ENCODE assay signal across 24 cellular contexts in genomic region chr6:80637312-80637711, GRCh38.
DNase-seq lines count a peak whose midpoint lies in the region; ATAC-seq, FAIRE-seq and TF ChIP-seq lines count a peak whose summit lies in the region.
"Had no signal": no experiment of that assay in that cellular context is flagged by ENCODE, and none has a peak within 500 bp of the region (broad histone marks: within the 10 kb centered on the region; RNA-seq: fewer than 3 reads in every experiment).

No MANE protein-coding gene starts in this region.

- H3K27ac ChIP-seq in brain microvascular endothelial cell (peak overlapping the region; percentile 99), left lung (no peak overlapping the region)
- H3K27ac ChIP-seq in CD8-positive, alpha-beta T cell (ENCODE audit: low read depth, low read length) = no peak overlapping the region
- H3K27ac ChIP-seq: ovary had no signal

- no peaks in the 10 kb centered on the region for H3K27me3 ChIP-seq in brain microvascular endothelial cell (replicated peaks)
- H3K27me3 ChIP-seq in MG63 = no peaks in the 10 kb centered on the region
- no peaks in the 10 kb centered on the region for H3K27me3 ChIP-seq in CD8-positive, alpha-beta T cell (ENCODE audit: insufficient read depth, low read length)
- no peaks in the 10 kb centered on the region for H3K27me3 ChIP-seq in left lung
- H3K27me3 ChIP-seq: body of pancreas, ovary had no signal

- CTCF ChIA-PET in CD8-positive, alpha-beta T cell (lab: Charles Lee) = no interaction called here

- no peak overlapping the region for H3K27ac Mint-ChIP-seq in CD8-positive, alpha-beta T cell
- H3K27ac Mint-ChIP-seq: activated B cell treated with CpG ODN at 0.5 μM for 24 hours; activated naive CD4-positive, alpha-beta T cell treated with anti-CD3 and anti-CD28 coated beads, Interleukin-2, amount 50 U/mL, for 24 hours; activated T-cell treated with anti-CD3 and anti-CD28 coated beads, Interleukin-2, amount 50 U/mL, for 72 hours; CD4-positive, alpha-beta memory T cell; T-helper 1 cell treated with Interleukin-12 subunit alpha and Interleukin-12 subunit beta and Interleukin-4 antibody, amounts not matched to agents 30 μg/mL and 1 μg/mL, for 36 hours had no signal

- peak; percentile 84 for FAIRE-seq in islet of Langerhans (lab: Jason Lieb, UNC)
- FAIRE-seq: endothelial cell of umbilical vein, GM19239 had no signal

- H3K27me3 Mint-ChIP-seq in CD8-positive, alpha-beta T cell (ENCODE audit: low read depth) = no peaks in the 10 kb centered on the region
- H3K27me3 Mint-ChIP-seq: activated B cell treated with CpG ODN at 0.5 μM for 24 hours; activated naive CD4-positive, alpha-beta T cell treated with anti-CD3 and anti-CD28 coated beads, Interleukin-2, amount 50 U/mL, for 24 hours; CD4-positive, alpha-beta memory T cell had no signal

- TF ChIP-seq CTCF in brain microvascular endothelial cell (IDR thresholded peaks at IDR 0.05; ENCODE audit: low read depth, low read length, missing control alignments) = no peak
- TF ChIP-seq CTCF in CD8-positive, alpha-beta T cell (IDR thresholded peaks at IDR 0.05) = no peak
- no peak for TF ChIP-seq CTCF in left lung (IDR thresholded peaks at IDR 0.05)

- H3K4me1 ChIP-seq in CD8-positive, alpha-beta T cell (ENCODE audit: insufficient read depth, low read length) = no peaks in the 10 kb centered on the region
- peaks cover 0 to 6% of the 10 kb centered on the region in 2 donors for H3K4me1 ChIP-seq in left lung
- H3K4me1 ChIP-seq: body of pancreas had no signal

- H3K36me3 Mint-ChIP-seq in CD8-positive, alpha-beta T cell = no peaks in the 10 kb centered on the region
- H3K36me3 Mint-ChIP-seq: activated naive CD4-positive, alpha-beta T cell treated with anti-CD3 and anti-CD28 coated beads, Interleukin-2, amount 50 U/mL, for 24 hours; CD4-positive, alpha-beta memory T cell had no signal

- no peaks in the 10 kb centered on the region for H3K4me1 Mint-ChIP-seq in CD8-positive, alpha-beta T cell (ENCODE audit: low read depth)
- H3K4me1 Mint-ChIP-seq: activated B cell treated with CpG ODN at 0.5 μM for 24 hours; activated naive CD4-positive, alpha-beta T cell treated with anti-CD3 and anti-CD28 coated beads, Interleukin-2, amount 50 U/mL, for 24 hours; CD4-positive, alpha-beta memory T cell had no signal

- H3K9me3 ChIP-seq in MG63 (no peaks in the 10 kb centered on the region; the same call in 1 of the 2 replicates), left lung (no peaks in the 10 kb centered on the region)
- no peaks in the 10 kb centered on the region for H3K9me3 ChIP-seq in CD8-positive, alpha-beta T cell (ENCODE audit: low read length)
- H3K9me3 ChIP-seq: body of pancreas, ovary had no signal

- no peak for ATAC-seq in CD8-positive, alpha-beta T cell
- no peak for ATAC-seq in left lung
- ATAC-seq: activated T-cell treated with anti-CD3 and anti-CD28 coated beads, Interleukin-2, amount 50 U/mL, for 72 hours; body of pancreas; sciatic nerve had no signal

- H3K4me3 ChIP-seq in brain microvascular endothelial cell (ENCODE audit: low read depth, low read length) (no peak overlapping the region), MG63 (no peak overlapping the region), left lung (no peak overlapping the region)
- no peak overlapping the region for H3K4me3 ChIP-seq in CD8-positive, alpha-beta T cell (ENCODE audit: low read depth, low read length)
- H3K4me3 ChIP-seq: body of pancreas, ovary had no signal

- peak; percentile 69 for DNase-seq in ELR (ENCODE audit: low read depth)
- peak; percentile 65 for DNase-seq in MV-4-11 (lab: John Stamatoyannopoulos, UW)
- peak; percentile 22 for DNase-seq in brain microvascular endothelial cell
- no peak for DNase-seq in MG63
- no peak for DNase-seq in CD8-positive, alpha-beta T cell
- no peak for DNase-seq in head of caudate nucleus
- no peak for DNase-seq in left lung
- DNase-seq: activated B cell treated with CpG ODN at 0.5 μM for 24 hours; activated T-cell treated with anti-CD3 and anti-CD28 coated beads, Interleukin-2, amount 50 U/mL, for 72 hours; body of pancreas; CD4-positive, alpha-beta memory T cell; cortex of kidney; DMS79 treated with DMSO at 0.1 percent for 48 hours; NCI-H146; NCI-H345; ovary; Right ventricle myocardium superior; stimulated activated CD4-positive, alpha-beta T cell treated with anti-CD3 and anti-CD28 coated beads, Interleukin-2, amount 100 ng/mL, for 24 hours had no signal

- intact Hi-C loops in CD8-positive, alpha-beta T cell (cut with DNase I, micrococcal nuclease) = no loop called here
- intact Hi-C loops in head of caudate nucleus (cut with DNase I) = no loop called here
- intact Hi-C loops in left lung (cut with DNase I) = no loop called here

- H3K36me3 ChIP-seq in brain microvascular endothelial cell (replicated peaks) = no peaks in the 10 kb centered on the region
- no peaks in the 10 kb centered on the region for H3K36me3 ChIP-seq in MG63
- H3K36me3 ChIP-seq in CD8-positive, alpha-beta T cell (ENCODE audit: insufficient read depth, low read length) = no peaks in the 10 kb centered on the region
- no peaks in the 10 kb centered on the region for H3K36me3 ChIP-seq in left lung
- H3K36me3 ChIP-seq: ovary had no signal

- in situ Hi-C loops in brain microvascular endothelial cell (cut with HindIII; ENCODE audit: low pct_ligation_motif_present, low sequenced_read_pairs) = no loop called here

- no peak overlapping the region for H3K4me3 Mint-ChIP-seq in CD8-positive, alpha-beta T cell
- H3K4me3 Mint-ChIP-seq: activated B cell treated with CpG ODN at 0.5 μM for 24 hours; activated naive CD4-positive, alpha-beta T cell treated with anti-CD3 and anti-CD28 coated beads, Interleukin-2, amount 50 U/mL, for 24 hours; activated T-cell treated with anti-CD3 and anti-CD28 coated beads, Interleukin-2, amount 50 U/mL, for 72 hours; CD4-positive, alpha-beta memory T cell; T-helper 1 cell treated with Interleukin-12 subunit alpha and Interleukin-12 subunit beta and Interleukin-4 antibody, amounts not matched to agents 30 μg/mL and 1 μg/mL, for 36 hours had no signal

- POLR2A ChIA-PET in CD8-positive, alpha-beta T cell (lab: Charles Lee) = no interaction called here

- no peaks in the 10 kb centered on the region for H3K9me3 Mint-ChIP-seq in CD8-positive, alpha-beta T cell
- H3K9me3 Mint-ChIP-seq: activated naive CD4-positive, alpha-beta T cell treated with anti-CD3 and anti-CD28 coated beads, Interleukin-2, amount 50 U/mL, for 24 hours had no signal

Comparison
In these comparisons a context has a peak if more than half of its experiments do, and no peak if none do; other contexts are left out.
1. DNase-seq: peak in ELR (single experiment), MV-4-11 (single experiment) and brain microvascular endothelial cell (single experiment); none in MG63 (single experiment), CD8-positive, alpha-beta T cell (0 of 7), head of caudate nucleus (0 of 42) and left lung (0 of 2).